ENCODE assay signal across 8 cellular contexts in genomic region chr13:94712287-94712811, GRCh38.
A peak's percentile ranks its signal among the peaks of the same experiment; 100 is the strongest.
DNase-seq lines count a peak whose midpoint lies in the region; ATAC-seq lines count a peak whose summit lies in the region.

TSS of gene SOX21 (minus strand) at chr13:94712545. CDS start at chr13:94712049, 496 bp downstream.

- peak; percentile 28 for DNase-seq in stimulated activated CD4-positive, alpha-beta T cell treated with anti-CD3 and anti-CD28 coated beads, Interleukin-15, amount 100 ng/mL, for 24 hours
- no peak for DNase-seq in stimulated activated CD4-positive, alpha-beta T cell treated with anti-CD3 and anti-CD28 coated beads, Interleukin-4, amount 100 ng/mL, for 4 hours
- DNase-seq in anterior cingulate cortex (lab: John Stamatoyannopoulos, UW) (peak in 40 of 58 donors; percentile 9 to 70 (median 42)), medulla oblongata (ENCODE audit: extremely low spot score) (peak; percentile 58), NCI-H446 (lab: John Stamatoyannopoulos, UW) (no peak)

- ATAC-seq in GM19023 (IDR thresholded peaks at IDR 0.05; ENCODE audit: unreplicated experiment) (no peak), HG03571 (IDR thresholded peaks at IDR 0.05; ENCODE audit: unreplicated experiment) (no peak), HG02759 (IDR thresholded peaks at IDR 0.05; ENCODE audit: unreplicated experiment) (no peak)

Comparison
In these comparisons a context has a peak if more than half of its experiments do, and no peak if none do; other contexts are left out.
1. DNase-seq: peak in stimulated activated CD4-positive, alpha-beta T cell treated with anti-CD3 and anti-CD28 coated beads, Interleukin-15, amount 100 ng/mL, for 24 hours (single experiment), anterior cingulate cortex (40 of 58) and medulla oblongata (single experiment); none in stimulated activated CD4-positive, alpha-beta T cell treated with anti-CD3 and anti-CD28 coated beads, Interleukin-4, amount 100 ng/mL, for 4 hours (0 of 2) and NCI-H446 (0 of 2).